9 cellular contexts compared by ENCODE assay signal in the genomic region with DNA sequence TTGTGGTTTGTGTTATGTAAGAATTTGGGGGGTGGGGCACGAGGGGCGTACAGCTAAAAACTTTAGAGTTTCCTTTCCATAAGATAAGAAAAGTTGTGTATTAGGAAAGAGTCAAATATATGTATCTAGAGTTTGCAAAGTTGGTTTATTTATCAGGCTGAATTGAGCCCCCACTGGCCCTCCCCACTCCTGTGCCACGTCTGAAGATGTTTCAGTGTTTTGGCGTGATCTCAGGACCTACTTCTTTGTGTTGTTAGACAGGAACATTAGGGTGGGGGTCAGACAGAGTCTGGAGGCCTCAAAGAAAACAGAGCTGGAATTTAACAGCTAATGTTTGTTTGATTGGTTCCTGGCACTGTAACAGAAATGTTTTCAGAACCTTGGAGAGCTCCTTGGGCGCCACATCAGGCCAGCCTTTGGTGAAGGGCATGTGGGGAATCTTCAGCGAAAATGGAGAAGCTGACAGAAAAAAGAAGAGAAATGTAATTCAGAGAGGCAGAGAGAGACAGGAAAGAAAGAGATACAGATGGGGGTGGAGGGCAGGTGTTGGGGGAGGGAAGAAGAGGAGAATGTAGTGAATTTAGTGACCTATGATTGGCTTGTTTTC. TPM values are rescaled to one million over a fixed set of nuclear protein-coding genes. Genes with fewer than 3 reads are reported as not detected.
DNase-seq lines count a peak whose midpoint lies in the region; ATAC-seq and TF ChIP-seq lines count a peak whose summit lies in the region.
"Had no signal": no experiment of that assay in that cellular context is flagged by ENCODE, and none has a peak within 500 bp of the region (broad histone marks: within the 10 kb centered on the region; RNA-seq: fewer than 3 reads in every experiment).

No MANE protein-coding gene starts in this region.

- peaks cover 4% of the 10 kb centered on the region for H3K27me3 ChIP-seq in NT2/D1 (ENCODE audit: insufficient read depth, insufficient read length)
- no peaks in the 10 kb centered on the region for H3K27me3 ChIP-seq in right lobe of liver
- peaks cover 14% of the 10 kb centered on the region for H3K27me3 ChIP-seq in suprapubic skin
- peaks cover 0 to 10% of the 10 kb centered on the region in 2 donors for H3K27me3 ChIP-seq in tibial artery

- peak overlapping the region; percentile 63 for H3K4me3 Mint-ChIP-seq in chondrocyte (ENCODE audit: unreplicated experiment)

- ATAC-seq in right lobe of liver (peak; percentile 43 to 79 (median 68)), GM18868 (IDR thresholded peaks at IDR 0.05; ENCODE audit: unreplicated experiment) (no peak)

- H3K4me1 ChIP-seq in NT2/D1 (ENCODE audit: insufficient read depth, insufficient read length) (no peaks in the 10 kb centered on the region), right lobe of liver (no peaks in the 10 kb centered on the region), suprapubic skin (peaks cover 7% of the 10 kb centered on the region), tibial artery (no peaks in the 10 kb centered on the region)

- peaks cover 9% of the 10 kb centered on the region for H3K4me1 Mint-ChIP-seq in chondrocyte (ENCODE audit: low read depth)

- DNase-seq in ELR (ENCODE audit: low read depth) (peak; percentile 28), HCEC 1CT (peak; percentile 4), NT2/D1 (ENCODE audit: low read depth, low spot score) (peak; percentile 55), chondrocyte (ENCODE audit: low spot score) (no peak), right lobe of liver (no peak), suprapubic skin (ENCODE audit: low spot score in 2 of 2) (no peak), tibial artery (no peak)

- H3K9me3 ChIP-seq in NT2/D1 (ENCODE audit: insufficient read depth, low read length), result no peaks in the 10 kb centered on the region
- H3K9me3 ChIP-seq in right lobe of liver, result no peaks in the 10 kb centered on the region
- H3K9me3 ChIP-seq in suprapubic skin, result no peaks in the 10 kb centered on the region
- H3K9me3 ChIP-seq in tibial artery, result no peaks in the 10 kb centered on the region

- WGBS in right lobe of liver (ENCODE audit: insufficient coverage, low coverage, low lambda C conversion rate, missing lambda C conversion rate), result 0% methylated on average over 6 of the region's 6 CpGs
- WGBS in suprapubic skin, result under 1% methylated on average over 6 of the region's 6 CpGs

- intact Hi-C loops in right lobe of liver (cut with DNase I) (no loop called here), tibial artery (cut with DNase I; ENCODE audit: low total_unique reads) (no loop called here)

- TF ChIP-seq CTCF in chondrocyte (IDR thresholded peaks at IDR 0.05), result no peak
- TF ChIP-seq CTCF in right lobe of liver (IDR thresholded peaks at IDR 0.05), result no peak
- no peak for TF ChIP-seq CTCF in suprapubic skin (IDR thresholded peaks at IDR 0.05)
- TF ChIP-seq CTCF in tibial artery (IDR thresholded peaks at IDR 0.05), result no peak

- TF ChIP-seq EP300 in suprapubic skin (IDR thresholded peaks at IDR 0.05), result no peak

- no peaks in the 10 kb centered on the region for H3K36me3 Mint-ChIP-seq in chondrocyte (ENCODE audit: low read depth)

- H3K36me3 ChIP-seq in NT2/D1 (ENCODE audit: insufficient read depth, insufficient read length, low read length) (no peaks in the 10 kb centered on the region), right lobe of liver (no peaks in the 10 kb centered on the region), suprapubic skin (no peaks in the 10 kb centered on the region), tibial artery (no peaks in the 10 kb centered on the region)

- no peak overlapping the region for H3K27ac ChIP-seq in right lobe of liver
- no peak overlapping the region for H3K27ac ChIP-seq in suprapubic skin
- no peak overlapping the region for H3K27ac ChIP-seq in tibial artery

- peaks cover 23% of the 10 kb centered on the region for H3K27me3 Mint-ChIP-seq in chondrocyte (ENCODE audit: low read depth)

- no peak overlapping the region for H3K9ac ChIP-seq in NT2/D1 (ENCODE audit: insufficient read length, low read depth)

- TF ChIP-seq POLR2A in right lobe of liver (IDR thresholded peaks at IDR 0.05) (no peak), suprapubic skin (IDR thresholded peaks at IDR 0.05) (no peak)

- H3K4me3 ChIP-seq in NT2/D1 (ENCODE audit: insufficient read length, low read depth) (peak overlapping the region; percentile 38), right lobe of liver (no peak overlapping the region), suprapubic skin (no peak overlapping the region), tibial artery (no peak overlapping the region)

- H3K27ac Mint-ChIP-seq in chondrocyte (ENCODE audit: unreplicated experiment), result no peak overlapping the region

- H3K9me3 Mint-ChIP-seq in chondrocyte (ENCODE audit: low read depth), result peaks cover 2% of the 10 kb centered on the region

RNA-seq across cellular contexts. Expression of a gene that starts 0.7 kb away (rescaled TPM):
- not detected in 3 replicates for total RNA-seq in chondrocyte
- total RNA-seq in right lobe of liver, result not detected
- not detected for total RNA-seq in suprapubic skin
- total RNA-seq: mononuclear cell had no signal

Comparison
In these comparisons a context has a peak if more than half of its experiments do, and no peak if none do; other contexts are left out.
1. DNase-seq: peak in ELR (single experiment), HCEC 1CT (single experiment) and NT2/D1 (single experiment); none in chondrocyte (single experiment), right lobe of liver (0 of 3), suprapubic skin (0 of 2) and tibial artery (0 of 2).